ENCODE assay signal across 9 cellular contexts in the genomic region with DNA sequence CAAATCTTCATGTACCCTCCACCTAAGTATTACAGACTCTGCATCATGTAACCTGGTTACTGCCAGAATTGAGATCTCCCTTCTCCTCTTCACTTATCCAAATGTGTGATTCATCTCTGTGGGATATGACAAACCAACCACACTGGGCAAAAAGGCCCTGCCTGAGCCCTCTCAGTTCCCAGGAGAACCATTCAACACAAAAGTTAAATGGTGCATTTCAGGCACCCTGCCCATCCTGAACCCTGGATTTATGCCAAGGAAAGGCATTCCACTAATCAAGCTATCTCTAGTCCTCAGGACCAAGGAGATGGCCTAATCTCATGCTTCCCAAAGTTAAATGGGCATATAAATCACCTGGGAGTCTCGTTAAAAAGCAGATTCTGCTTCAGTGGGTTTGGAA.
A peak's percentile ranks its signal among the peaks of the same experiment; 100 is the strongest.
DNase-seq lines count a peak whose midpoint lies in the region; ATAC-seq, FAIRE-seq and TF ChIP-seq lines count a peak whose summit lies in the region.
"Had no signal": no experiment of that assay in that cellular context is flagged by ENCODE, and none has a peak within 500 bp of the region (broad histone marks: within the 10 kb centered on the region; RNA-seq: fewer than 3 reads in every experiment).

No MANE protein-coding gene starts in this region.

- H3K36me3 ChIP-seq in BE2C, result no peaks in the 10 kb centered on the region; the same call in 1 of the 2 replicates

- peak; percentile 99 for FAIRE-seq in H54 (lab: Jason Lieb, UNC)

- ATAC-seq in HG03571 (IDR thresholded peaks at IDR 0.05; ENCODE audit: unreplicated experiment), result no peak
- no peak for ATAC-seq in GM18873 (IDR thresholded peaks at IDR 0.05; ENCODE audit: low FRiP score, unreplicated experiment)

- no peak overlapping the region for H3K4me3 ChIP-seq in BE2C (ENCODE audit: low read depth, low read length)

- no peak for TF ChIP-seq CTCF in BE2C (IDR thresholded peaks at IDR 0.05; ENCODE audit: low read depth, low read length)

- H3K27me3 ChIP-seq in BE2C, result no peaks in the 10 kb centered on the region

- no peaks in the 10 kb centered on the region for H3K9me3 ChIP-seq in BE2C

- TF ChIP-seq POLR2A in H54 (IDR thresholded peaks at IDR 0.05; ENCODE audit: low read depth, low read length), result no peak

- peak; percentile 39 for DNase-seq in BE2C
- DNase-seq in H54 (ENCODE audit: insufficient read length, low spot score), result peak; percentile 46
- peak; percentile 39 for DNase-seq in SK-MEL-5 (ENCODE audit: low read depth, low spot score)
- DNase-seq in hepatic stellate cell (ENCODE audit: low spot score), result peak; percentile 60
- DNase-seq in retina, result no peak
- no peak for DNase-seq in mucosa of gallbladder (ENCODE audit: low spot score)
- DNase-seq: NCI-H526 treated with DMSO at 0.1 percent for 48 hours had no signal

- peaks cover 15% of the 10 kb centered on the region for H3K4me1 ChIP-seq in BE2C

- in situ Hi-C loops in SK-MEL-5 (cut with HindIII; ENCODE audit: low pct_unique_long_range_greater_than_20kb, low sequenced_read_pairs), result no loop called here

Comparison
In these comparisons a context has a peak if more than half of its experiments do, and no peak if none do; other contexts are left out.
1. DNase-seq: peak in BE2C (single experiment), H54 (single experiment), SK-MEL-5 (single experiment) and hepatic stellate cell (single experiment); none in retina (single experiment) and mucosa of gallbladder (single experiment).